ENCODE assay signal across 8 cellular contexts in genomic region chr17:42565523-42566214, GRCh38. TPM values are rescaled to one million over a fixed set of nuclear protein-coding genes. Genes with fewer than 3 reads are reported as not detected.
A peak's percentile ranks its signal among the peaks of the same experiment; 100 is the strongest.
DNase-seq lines count a peak whose midpoint lies in the region; ATAC-seq and TF ChIP-seq lines count a peak whose summit lies in the region.
"Had no signal": no experiment of that assay in that cellular context is flagged by ENCODE, and none has a peak within 500 bp of the region (broad histone marks: within the 10 kb centered on the region; RNA-seq: fewer than 3 reads in every experiment).

No MANE protein-coding gene starts in this region.

- BruUV-seq in mammary epithelial cell (replicated peaks; lab: Mats Ljungman, UMichigan), result TSS peak; percentile 26

- intact Hi-C loops in mammary epithelial cell (cut with micrococcal nuclease) (no loop called here), gastrocnemius medialis (cut with DNase I; ENCODE audit: low total_unique reads) (no loop called here), left lung (cut with DNase I) (no loop called here)

- no peaks in the 10 kb centered on the region for H3K9me3 ChIP-seq in Loucy (ENCODE audit: insufficient read depth, low read depth, low read length)
- H3K9me3 ChIP-seq in mammary epithelial cell (replicated peaks; ENCODE audit: insufficient read depth, low read length), result no peaks in the 10 kb centered on the region
- H3K9me3 ChIP-seq in gastrocnemius medialis, result no peaks in the 10 kb centered on the region
- no peaks in the 10 kb centered on the region for H3K9me3 ChIP-seq in left lung

- peaks cover 27% of the 10 kb centered on the region for H4K20me1 ChIP-seq in Loucy (ENCODE audit: insufficient read depth, low read length, poor library complexity, severe bottlenecking)
- H4K20me1 ChIP-seq in mammary epithelial cell (ENCODE audit: insufficient read depth, low read length), result no peaks in the 10 kb centered on the region

- dilution Hi-C loops in mammary epithelial cell (cut with HindIII; ENCODE audit: low sequenced_read_pairs), result no loop called here

- CTCF ChIA-PET in mammary epithelial cell (lab: Charles Lee; ENCODE audit: low non-redundant PET), result no interaction called here

- WGBS in mammary epithelial cell (ENCODE audit: low coverage, missing lambda C conversion rate), result 88% methylated on average over 12 of the region's 16 CpGs

- no peaks in the 10 kb centered on the region for H3K27me3 ChIP-seq in Loucy (ENCODE audit: insufficient read depth, low read length, poor library complexity, severe bottlenecking)
- no peaks in the 10 kb centered on the region for H3K27me3 ChIP-seq in mammary epithelial cell (ENCODE audit: insufficient read depth, low read length)
- H3K27me3 ChIP-seq in gastrocnemius medialis, result no peaks in the 10 kb centered on the region
- no peaks in the 10 kb centered on the region for H3K27me3 ChIP-seq in left lung

- peaks cover 1% of the 10 kb centered on the region; the same call in 1 of the 2 replicates for H3F3A ChIP-seq in Loucy (ENCODE audit: low read depth)

- in situ Hi-C loops in mammary epithelial cell (cut with MboI; ENCODE audit: low sequenced_read_pairs in 2 of 2), result no loop called here
- in situ Hi-C loops in gastrocnemius medialis (cut with MboI; ENCODE audit: low sequenced_read_pairs in 4 of 4), result no loop called here

- H3K36me3 ChIP-seq in Loucy (ENCODE audit: insufficient read depth, low read length) (peaks cover 25% of the 10 kb centered on the region; the same call in 1 of the 2 replicates), mammary epithelial cell (ENCODE audit: insufficient read depth, low read length) (peaks cover 24% of the 10 kb centered on the region), gastrocnemius medialis (peaks cover 0 to 44% of the 10 kb centered on the region in 2 donors), left lung (peaks cover 0 to 47% of the 10 kb centered on the region in 2 donors)

- TF ChIP-seq CTCF in Loucy (conservative IDR thresholded peaks at IDR 0.05; ENCODE audit: low read length) (no peak), mammary epithelial cell (conservative IDR thresholded peaks at IDR 0.05 in 1 of 2, IDR thresholded peaks at IDR 0.05 in 1 of 2; ENCODE audit: extremely low read depth in 1 of 2, insufficient read depth in 1 of 2, low read depth in 1 of 2, low read length in 2 of 2) (no peak), gastrocnemius medialis (IDR thresholded peaks at IDR 0.05 in 4 of 5, conservative IDR thresholded peaks at IDR 0.05 in 1 of 5) (no peak), left lung (IDR thresholded peaks at IDR 0.05) (no peak)

- H3K4me2 ChIP-seq in Loucy (ENCODE audit: low read depth, low read length, poor library complexity, severe bottlenecking) (peak overlapping the region; percentile 93), mammary epithelial cell (ENCODE audit: insufficient read depth, low read depth, low read length) (no peak overlapping the region)

- no peak overlapping the region for H2AFZ ChIP-seq in Loucy (ENCODE audit: low read length)
- H2AFZ ChIP-seq in mammary epithelial cell (ENCODE audit: low read depth, low read length), result no peak overlapping the region

- no peak for ATAC-seq in gastrocnemius medialis
- no peak for ATAC-seq in left lung

- H3K79me2 ChIP-seq in Loucy (ENCODE audit: insufficient read depth, low read length) (peaks cover 80% of the 10 kb centered on the region), mammary epithelial cell (ENCODE audit: insufficient read depth, low read length) (peaks cover 64% of the 10 kb centered on the region)

- H3K4me1 ChIP-seq in Loucy (ENCODE audit: insufficient read depth, low read length, poor library complexity, severe bottlenecking) (peaks cover 47% of the 10 kb centered on the region), mammary epithelial cell (ENCODE audit: insufficient read depth, low read length) (peaks cover 28% of the 10 kb centered on the region), gastrocnemius medialis (peaks cover 32 to 37% of the 10 kb centered on the region in 2 donors), left lung (peaks cover 31 to 71% of the 10 kb centered on the region in 2 donors)

- H3K9me2 ChIP-seq in Loucy (replicated peaks; ENCODE audit: low read depth, low read length), result no peaks in the 10 kb centered on the region

- H3K27ac ChIP-seq in mammary epithelial cell (ENCODE audit: insufficient read depth, low read depth, low read length) (no peak overlapping the region), gastrocnemius medialis (peak overlapping the region; percentile 91 to 97 (median 94)), left lung (peak overlapping the region in 1 of 2 donors; percentile 97)

- H3K9ac ChIP-seq in Loucy (ENCODE audit: low read depth, low read length, poor library complexity, severe bottlenecking) (peak overlapping the region; percentile 92), mammary epithelial cell (ENCODE audit: insufficient read depth, low read length) (no peak overlapping the region)
- H3K9ac ChIP-seq: KMS-11 had no signal

- TF ChIP-seq POLR2A in gastrocnemius medialis (IDR thresholded peaks at IDR 0.05), result no peak

- H3K4me3 ChIP-seq in Loucy (ENCODE audit: low read length, poor library complexity, severe bottlenecking) (peak overlapping the region; percentile 87), mammary epithelial cell (replicated peaks in 1 of 3; ENCODE audit: insufficient read depth in 1 of 3, low read depth in 2 of 3, low read length in 3 of 3) (no peak overlapping the region), gastrocnemius medialis (no peak overlapping the region), left lung (no peak overlapping the region)

- DNase-seq in mammary epithelial cell, result no peak
- no peak for DNase-seq in gastrocnemius medialis
- DNase-seq in left lung, result no peak
- DNase-seq in NCI-H146 treated with DMSO at 0.1 percent for 48 hours (lab: John Stamatoyannopoulos, UW; ENCODE audit: unreplicated experiment), result no peak
- DNase-seq in epidermal melanocyte (ENCODE audit: insufficient read length, low spot score), result no peak
- DNase-seq: amygdala had no signal

RNA-seq across cellular contexts. Expression of gene MLX, which starts 1.2 kb away (rescaled TPM):
- 10 to 100 TPM; 24.5 to 40.4 TPM for total RNA-seq in mammary epithelial cell
- polyA plus RNA-seq in mammary epithelial cell, result 49.3 TPM
- 26.6 TPM for polyA minus RNA-seq in mammary epithelial cell
- 10 to 100 TPM; 49.7 to 81.9 (median 53.8) TPM for total RNA-seq in gastrocnemius medialis
- total RNA-seq in left lung, result 10 to 100 TPM; 56.3 to 73.7 TPM

RNA-seq across cellular contexts. Expression of gene COASY, which starts 3.7 kb away (rescaled TPM):
- 10 to 100 TPM; 26.0 to 90.1 TPM for total RNA-seq in mammary epithelial cell
- 61.1 TPM for polyA plus RNA-seq in mammary epithelial cell
- polyA minus RNA-seq in mammary epithelial cell, result 92.7 TPM
- total RNA-seq in gastrocnemius medialis, result 10 to 100 TPM; 22.4 to 39.9 (median 27.5) TPM
- total RNA-seq in left lung, result 100 to 1,000 TPM in 1 of 2 donors, 10 to 100 TPM in 1; 66.5 to 116 TPM

RNA-seq across cellular contexts. Expression of gene PSMC3IP, which starts 11.9 kb away (rescaled TPM):
- total RNA-seq in mammary epithelial cell, result 10 to 100 TPM in 1 of 2 donors, 1 to 10 TPM in 1; 2.2 to 25.2 TPM
- polyA plus RNA-seq in mammary epithelial cell, result 14.4 TPM
- polyA minus RNA-seq in mammary epithelial cell, result 8.2 TPM
- 1 to 10 TPM in 2 of 4 donors, under 1 TPM in 2; 0.46 to 2.7 (median 1.4) TPM for total RNA-seq in gastrocnemius medialis
- 1 to 10 TPM; 6.5 to 7.7 TPM for total RNA-seq in left lung

RNA-seq across cellular contexts. Expression of gene HSD17B1, which starts 12.9 kb away (rescaled TPM):
- 10 to 100 TPM; 19.3 to 23.8 TPM for total RNA-seq in mammary epithelial cell
- polyA plus RNA-seq in mammary epithelial cell, result 5.8 TPM
- 0.16 TPM for polyA minus RNA-seq in mammary epithelial cell
- total RNA-seq in gastrocnemius medialis, result under 1 TPM in 3 of 4 donors, not detected in 1; 0.33 to 0.66 (median 0.47) TPM
- 1 to 10 TPM; 1.2 to 1.7 TPM for total RNA-seq in left lung

RNA-seq across cellular contexts. Expression of gene NAGLU, which starts 29.6 kb away (rescaled TPM):
- 10 to 100 TPM; 22.7 to 25.2 TPM for total RNA-seq in mammary epithelial cell
- polyA plus RNA-seq in mammary epithelial cell, result 17.5 TPM
- polyA minus RNA-seq in mammary epithelial cell, result 28.6 TPM
- total RNA-seq in gastrocnemius medialis, result 10 to 100 TPM; 16.4 to 30.1 (median 24.1) TPM
- 10 to 100 TPM; 41.5 to 56.2 TPM for total RNA-seq in left lung
